Comparison of ENCODE assay signal across 13 cellular contexts in genomic region chr2:66846887-66847286, GRCh38.
DNase-seq lines count a peak whose midpoint lies in the region; ATAC-seq and TF ChIP-seq lines count a peak whose summit lies in the region.
"Had no signal": no experiment of that assay in that cellular context is flagged by ENCODE, and none has a peak within 500 bp of the region (broad histone marks: within the 10 kb centered on the region; RNA-seq: fewer than 3 reads in every experiment).

No MANE protein-coding gene starts in this region.

- H3K9me3 ChIP-seq in mucosa of descending colon = no peaks in the 10 kb centered on the region
- no peaks in the 10 kb centered on the region for H3K9me3 ChIP-seq in psoas muscle
- H3K9me3 ChIP-seq in aorta (ENCODE audit: control insufficient read depth, low read length) = no peaks in the 10 kb centered on the region

- intact Hi-C loops in mucosa of descending colon (cut with DNase I, micrococcal nuclease) = no loop called here
- intact Hi-C loops in psoas muscle (cut with DNase I) = no loop called here
- intact Hi-C loops in left cardiac atrium (cut with DNase I) = no loop called here
- intact Hi-C loops in aorta (cut with DNase I) = loop anchor here (10.0 kb wide), 4 partner anchors 262 to 998 kb away; partner anchors contain the start of gene MEIS1 (in 1 of the 2)

- no peak overlapping the region for H3K27ac ChIP-seq in psoas muscle
- no peak overlapping the region for H3K27ac ChIP-seq in aorta (ENCODE audit: low read depth in 1 of 2, low read length in 2 of 2)
- H3K27ac ChIP-seq: PC-9 had no signal

- no peak overlapping the region for H3K4me3 ChIP-seq in mucosa of descending colon
- no peak overlapping the region for H3K4me3 ChIP-seq in psoas muscle
- no peak overlapping the region for H3K4me3 ChIP-seq in aorta (ENCODE audit: low read length in 2 of 2)
- H3K4me3 ChIP-seq: K562, PC-9 had no signal

- ATAC-seq in mucosa of descending colon (peak; percentile 49), psoas muscle (no peak), left cardiac atrium (no peak), aorta (ENCODE audit: low FRiP score) (no peak)
- ATAC-seq: CD8-positive, alpha-beta T cell; K562 had no signal

- no peak for TF ChIP-seq CTCF in mucosa of descending colon (IDR thresholded peaks at IDR 0.05)
- TF ChIP-seq CTCF in psoas muscle (IDR thresholded peaks at IDR 0.05) = no peak

- H3K4me1 ChIP-seq in mucosa of descending colon (ENCODE audit: low read depth) (no peaks in the 10 kb centered on the region), psoas muscle (no peaks in the 10 kb centered on the region), aorta (ENCODE audit: control insufficient read depth in 1 of 2, insufficient read depth in 2 of 2, low read length in 2 of 2) (no peaks in the 10 kb centered on the region)

- DNase-seq in HuH-7.5 (ENCODE audit: low spot score) (peak; percentile 38), kidney glomerular epithelial cell (lab: John Stamatoyannopoulos, UW) (peak; percentile 12), mucosa of descending colon (no peak), NCI-H2107 (lab: John Stamatoyannopoulos, UW) (no peak), psoas muscle (no peak), left cardiac atrium (no peak), aorta (no peak)
- DNase-seq: CD8-positive, alpha-beta T cell; H7; NCI-H1092 treated with DMSO at 0.1 percent for 48 hours; NCI-H1694; PC-9 had no signal

- 51 to 65% (median 61%) methylated on average over 2 of the region's 2 CpGs for WGBS in psoas muscle, 3 donors
- WGBS in aorta, 2 donors = 89 to 97% methylated on average over 2 of the region's 2 CpGs

- no peaks in the 10 kb centered on the region for H3K36me3 ChIP-seq in mucosa of descending colon (ENCODE audit: low read depth)
- H3K36me3 ChIP-seq in psoas muscle (ENCODE audit: insufficient read depth in 1 of 2, low read depth in 1 of 2) = no peaks in the 10 kb centered on the region
- H3K36me3 ChIP-seq in aorta (ENCODE audit: control insufficient read depth in 1 of 2, insufficient read depth in 2 of 2, low read length in 1 of 2) = no peaks in the 10 kb centered on the region

- no peaks in the 10 kb centered on the region for H3K27me3 ChIP-seq in psoas muscle (ENCODE audit: insufficient read depth in 3 of 3, low read length in 2 of 3)
- no peaks in the 10 kb centered on the region for H3K27me3 ChIP-seq in aorta (ENCODE audit: control insufficient read depth in 1 of 2, insufficient read depth in 2 of 2, low read length in 1 of 2)

Comparison
In these comparisons a context has a peak if more than half of its experiments do, and no peak if none do; other contexts are left out.
1. DNase-seq: peak in HuH-7.5 (single experiment) and kidney glomerular epithelial cell (single experiment); none in mucosa of descending colon (0 of 3), NCI-H2107 (single experiment), psoas muscle (0 of 2), left cardiac atrium (single experiment) and aorta (0 of 2).
2. intact Hi-C loops: an anchor here in aorta (10.0 kb wide); none called in mucosa of descending colon, psoas muscle and left cardiac atrium.